8 cellular contexts compared by ENCODE assay signal in the genomic region with DNA sequence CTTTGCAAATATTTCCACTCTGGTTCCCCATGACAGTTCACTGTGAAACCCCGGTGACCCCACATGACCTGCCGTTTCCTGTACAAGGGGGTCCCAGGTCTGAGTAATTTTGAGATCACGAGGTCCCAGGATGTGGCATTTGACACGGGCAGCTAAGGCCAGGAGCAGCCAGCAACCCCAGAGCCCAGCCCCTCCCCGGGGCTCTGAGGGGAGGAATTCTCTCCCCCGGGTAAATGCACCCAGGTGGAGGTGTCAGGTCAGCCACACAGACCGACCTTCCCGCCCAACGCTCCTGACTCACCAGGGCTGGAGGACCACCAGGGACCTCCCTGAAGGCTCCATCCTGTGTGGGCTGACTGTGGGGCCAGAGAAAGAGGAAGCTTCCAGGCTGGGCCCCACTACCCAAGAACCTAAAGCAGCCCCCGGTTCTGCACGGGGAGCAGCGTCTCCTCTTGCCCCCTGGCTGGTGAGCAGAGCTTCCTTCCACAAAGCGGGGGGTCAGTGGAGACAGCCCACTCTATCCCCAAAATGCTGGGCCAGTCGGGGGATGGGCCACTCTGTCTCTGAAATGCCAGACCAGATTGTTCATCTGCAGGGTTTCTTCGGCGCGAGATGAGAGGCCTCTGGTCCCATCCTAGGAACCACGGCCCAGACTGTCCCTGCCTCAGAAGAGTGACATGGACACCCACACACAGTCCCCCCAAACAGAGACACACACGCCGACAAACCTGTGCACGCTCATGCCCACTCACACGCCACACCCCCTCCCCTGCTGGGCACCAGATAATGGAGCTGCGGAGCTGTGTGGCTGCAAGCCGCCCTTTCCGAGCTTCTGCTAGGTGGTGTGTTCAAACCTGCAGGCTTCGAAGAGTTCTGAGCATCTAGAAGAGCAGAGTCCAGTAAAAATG. TPM values are rescaled to one million over a fixed set of nuclear protein-coding genes. Genes with fewer than 3 reads are reported as not detected.
DNase-seq lines count a peak whose midpoint lies in the region; ATAC-seq, FAIRE-seq and TF ChIP-seq lines count a peak whose summit lies in the region.

No MANE protein-coding gene starts in this region.

- H3K9ac ChIP-seq in trophoblast cell (ENCODE audit: low read length), result no peak overlapping the region

- H3K4me2 ChIP-seq in trophoblast cell (ENCODE audit: low read length), result no peak overlapping the region

- H2BK120ac ChIP-seq in trophoblast cell (ENCODE audit: insufficient read depth, low read length, poor library complexity), result peak overlapping the region; percentile 35

- H3K9me3 Mint-ChIP-seq in endothelial cell (ENCODE audit: unreplicated experiment), result no peaks in the 10 kb centered on the region

- no peak overlapping the region for H4K12ac ChIP-seq in trophoblast cell (ENCODE audit: low read depth, low read length)

- peaks cover 5% of the 10 kb centered on the region for H3K79me2 ChIP-seq in trophoblast cell (ENCODE audit: control insufficient read depth, insufficient read depth, low read length, poor library complexity)

- no peak overlapping the region for H4K91ac ChIP-seq in trophoblast cell (ENCODE audit: low read depth, low read length)

- no peaks in the 10 kb centered on the region for H3K27me3 ChIP-seq in trophoblast cell (ENCODE audit: insufficient read depth, low read length)

- no peak overlapping the region for H4K8ac ChIP-seq in trophoblast cell (ENCODE audit: low read depth, low read length)

- TF ChIP-seq CTCF in endothelial cell (IDR thresholded peaks at IDR 0.05; ENCODE audit: unreplicated experiment), result no peak

- peaks cover 8% of the 10 kb centered on the region for H3K27me3 Mint-ChIP-seq in endothelial cell (ENCODE audit: unreplicated experiment)

- ATAC-seq in GM18861 (IDR thresholded peaks at IDR 0.05; ENCODE audit: unreplicated experiment) (peak; percentile 31), HG03108 (IDR thresholded peaks at IDR 0.05; ENCODE audit: unreplicated experiment) (peak; percentile 54), HG03280 (IDR thresholded peaks at IDR 0.05; ENCODE audit: unreplicated experiment) (no peak)

- no peak overlapping the region for H3K27ac Mint-ChIP-seq in endothelial cell (ENCODE audit: unreplicated experiment)

- H3K4ac ChIP-seq in trophoblast cell (ENCODE audit: low read depth, low read length), result no peak overlapping the region

- peaks cover 20% of the 10 kb centered on the region for H3K79me1 ChIP-seq in trophoblast cell (ENCODE audit: low read length)

- FAIRE-seq in urothelium cell line (lab: Jason Lieb, UNC), result no peak

- H3K4me1 Mint-ChIP-seq in endothelial cell (ENCODE audit: unreplicated experiment), result peaks cover 7% of the 10 kb centered on the region

- H3K4me3 ChIP-seq in trophoblast cell (ENCODE audit: low read depth, low read length), result no peak overlapping the region

- no peak overlapping the region for H2BK5ac ChIP-seq in trophoblast cell (ENCODE audit: low read depth, low read length, poor library complexity)

- H3K27ac ChIP-seq in trophoblast cell (ENCODE audit: low read depth, low read length), result no peak overlapping the region

- peaks cover 3% of the 10 kb centered on the region for H3K9me3 ChIP-seq in trophoblast cell (ENCODE audit: insufficient read depth, low read depth, low read length)

- peaks cover 21 to 23% of the 10 kb centered on the region in 2 experiments for H3K4me1 ChIP-seq in trophoblast cell (ENCODE audit: control insufficient read depth in 1 of 2, insufficient read depth in 2 of 2, low read length in 2 of 2)

- H3K36me3 Mint-ChIP-seq in endothelial cell (ENCODE audit: low read depth, unreplicated experiment), result no peaks in the 10 kb centered on the region

- peak overlapping the region; percentile 18 for H2BK12ac ChIP-seq in trophoblast cell (ENCODE audit: low read length)

- no peaks in the 10 kb centered on the region for H3K36me3 ChIP-seq in trophoblast cell (ENCODE audit: control insufficient read depth in 1 of 2, insufficient read depth in 2 of 2, low read length in 2 of 2)

- no CpG with 5 or more reads among the region's 26 CpGs for WGBS in trophoblast cell (ENCODE audit: extremely low coverage, insufficient coverage, insufficient read length)

- H3K18ac ChIP-seq in trophoblast cell (ENCODE audit: low read length), result no peak overlapping the region

- no peak overlapping the region for H2AFZ ChIP-seq in trophoblast cell (ENCODE audit: insufficient read depth, low read length, poor library complexity)

- no peak overlapping the region for H3K23ac ChIP-seq in trophoblast cell (ENCODE audit: low read length)

- H3K14ac ChIP-seq in trophoblast cell (ENCODE audit: low read length), result no peak overlapping the region

- H3K4me3 Mint-ChIP-seq in endothelial cell (ENCODE audit: unreplicated experiment), result no peak overlapping the region

- peak; percentile 79 for DNase-seq in activated CD8-positive, alpha-beta memory T cell treated with anti-CD3 and anti-CD28 coated beads, Interleukin-2, amount 50 U/mL, for 48 hours
- DNase-seq in trophoblast cell (no peak), urothelium cell line (ENCODE audit: low spot score) (no peak), NCI-H1930 (lab: John Stamatoyannopoulos, UW) (no peak), endothelial cell (ENCODE audit: low spot score) (no peak)

- H2AK5ac ChIP-seq in trophoblast cell (ENCODE audit: low read length), result no peak overlapping the region

RNA-seq across cellular contexts. Expression of gene SLCO4A1, which starts 23.4 kb away (rescaled TPM):
- 63.6 and 64.8 TPM in 2 replicates for polyA plus RNA-seq in trophoblast cell (2013)
- total RNA-seq in endothelial cell (ENCODE audit: unreplicated experiment), result 1.4 TPM
